Comparison of ENCODE assay signal across 3 cellular contexts in the genomic region with DNA sequence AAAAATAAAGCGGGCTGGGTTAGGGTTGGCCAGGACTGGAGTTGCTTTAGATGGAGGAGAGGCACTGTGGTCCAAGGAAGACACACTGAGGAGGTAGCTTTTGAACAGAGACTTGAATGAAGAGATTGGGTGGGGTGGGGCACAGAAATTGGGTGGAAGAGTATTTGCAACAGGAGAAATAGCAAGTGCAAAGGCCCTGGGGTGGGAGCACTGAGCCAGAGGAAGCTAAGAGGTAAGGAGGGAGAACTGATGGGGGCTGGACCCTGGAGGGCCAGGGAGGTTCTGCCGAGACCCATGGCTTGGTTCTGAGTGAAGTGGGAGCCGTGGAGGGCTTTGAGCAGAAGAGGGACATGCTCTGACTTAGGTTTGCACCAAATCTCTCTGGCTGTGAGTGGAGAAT.
"Had no signal": no experiment of that assay in that cellular context is flagged by ENCODE, and none has a peak within 500 bp of the region (broad histone marks: within the 10 kb centered on the region; RNA-seq: fewer than 3 reads in every experiment).

No MANE protein-coding gene starts in this region.

- DNase-seq: GDM1, GF-D8 had no signal

- H3K4me3 ChIP-seq: GM12878 had no signal

- ATAC-seq: GM12878 had no signal
